Comparison of ENCODE assay signal across 8 cellular contexts in genomic region chr17:81142301-81143199, GRCh38. TPM values are rescaled to one million over a fixed set of nuclear protein-coding genes. Genes with fewer than 3 reads are reported as not detected.
DNase-seq lines count a peak whose midpoint lies in the region; ATAC-seq and TF ChIP-seq lines count a peak whose summit lies in the region.

No MANE protein-coding gene starts in this region.

- TF ChIP-seq CTCF in GM20000 (IDR thresholded peaks at IDR 0.05; ENCODE audit: extremely low read depth, missing control alignments), result peak; percentile 67
- peak; percentile 73 for TF ChIP-seq CTCF in liver (IDR thresholded peaks at IDR 0.05; ENCODE audit: low read depth, low read length, missing input control)

- DNase-seq in GM20000 (ENCODE audit: low spot score), result peak; percentile 88
- DNase-seq in NCI-H345 treated with DMSO at 0.1 percent for 48 hours (lab: John Stamatoyannopoulos, UW; ENCODE audit: unreplicated experiment), result peak; percentile 83
- DNase-seq in activated CD4-positive, alpha-beta T cell treated with anti-CD3 and anti-CD28 coated beads for 48 hours, result peak; percentile 71
- peak; percentile 27 for DNase-seq in dedifferentiated amniotic fluid mesenchymal stem cell (ENCODE audit: extremely low spot score)
- peak; percentile 29 to 49 (median 32) for DNase-seq in stimulated activated CD4-positive, alpha-beta T cell treated with anti-CD3 and anti-CD28 coated beads, TNF-alpha, amount 100 ng/mL, for 4 hours (ENCODE audit: low read depth in 3 of 3)

- ATAC-seq in HG03097 (IDR thresholded peaks at IDR 0.05; ENCODE audit: low FRiP score, unreplicated experiment), result no peak

- H3K9me3 ChIP-seq in liver (ENCODE audit: control insufficient read depth in 4 of 4, low read length in 3 of 4), result no peaks in the 10 kb centered on the region

- no peak overlapping the region for H3K9ac ChIP-seq in liver (ENCODE audit: low read depth in 1 of 2, low read length in 2 of 2)

- H3K4me3 ChIP-seq in ACC112 (ENCODE audit: low read depth, low read length) (no peak overlapping the region), liver (ENCODE audit: low read depth in 1 of 3, low read length in 3 of 3) (no peak overlapping the region)

- no peaks in the 10 kb centered on the region for H3K27me3 ChIP-seq in ACC112 (ENCODE audit: insufficient read depth, low read length)
- H3K27me3 ChIP-seq in liver (ENCODE audit: control insufficient read depth in 4 of 4, insufficient read depth in 4 of 4, low read length in 3 of 4), result no peaks in the 10 kb centered on the region

- 45% methylated on average over 25 of the region's 25 CpGs for WGBS in liver

- H3K79me2 ChIP-seq in ACC112 (ENCODE audit: control insufficient read depth, insufficient read depth, low read length, unreplicated experiment), result no peaks in the 10 kb centered on the region

- no peak overlapping the region for H3K27ac ChIP-seq in ACC112 (ENCODE audit: low read depth, low read length)
- H3K27ac ChIP-seq in liver (ENCODE audit: low read depth in 1 of 2, low read length in 2 of 2), result no peak overlapping the region

- H3K4me1 ChIP-seq in ACC112 (ENCODE audit: control insufficient read depth, insufficient read depth, low read length, unreplicated experiment) (no peaks in the 10 kb centered on the region), liver (ENCODE audit: control insufficient read depth in 4 of 4, insufficient read depth in 4 of 4, low read length in 3 of 4) (no peaks in the 10 kb centered on the region)

- H3K36me3 ChIP-seq in ACC112 (ENCODE audit: insufficient read depth, low read length), result no peaks in the 10 kb centered on the region
- no peaks in the 10 kb centered on the region for H3K36me3 ChIP-seq in liver (ENCODE audit: control insufficient read depth in 4 of 4, insufficient read depth in 3 of 4, low read depth in 1 of 4, low read length in 3 of 4)

- H2AFZ ChIP-seq in ACC112 (ENCODE audit: low read length, unreplicated experiment), result peak overlapping the region; percentile 37

- TF ChIP-seq RAD21 in liver (IDR thresholded peaks at IDR 0.05), result peak in 1 of 2 donors; percentile 85

TF ChIP-seq in liver, 16 proteins besides CTCF, POLR2A, EP300 and RAD21:
- TF ChIP-seq NR2F2 (IDR thresholded peaks at IDR 0.05) (no peak), RXRA (IDR thresholded peaks at IDR 0.05) (no peak), MAX (IDR thresholded peaks at IDR 0.05) (no peak), HNF4A (conservative IDR thresholded peaks at IDR 0.05) (no peak), EGR1 (IDR thresholded peaks at IDR 0.05; ENCODE audit: low read depth in 2 of 2) (no peak), TAF1 (conservative IDR thresholded peaks at IDR 0.05) (no peak), REST (IDR thresholded peaks at IDR 0.05) (no peak), ATF3 (IDR thresholded peaks at IDR 0.05) (no peak), FOXA2 (IDR thresholded peaks at IDR 0.05) (no peak), JUND (IDR thresholded peaks at IDR 0.05) (no peak), ZBTB33 (IDR thresholded peaks at IDR 0.05) (no peak), HNF4G (IDR thresholded peaks at IDR 0.05) (no peak), YY1 (IDR thresholded peaks at IDR 0.05) (no peak), GABPA (IDR thresholded peaks at IDR 0.05 in 1 of 2, conservative IDR thresholded peaks at IDR 0.05 in 1 of 2) (no peak), SP1 (IDR thresholded peaks at IDR 0.05) (no peak), FOXA1 (IDR thresholded peaks at IDR 0.05) (no peak)

RNA-seq across cellular contexts. Expression of gene PVALEF, which starts 22.8 kb away (rescaled TPM):
- total RNA-seq in liver, result not detected
- polyA plus RNA-seq in liver, result not detected

RNA-seq across cellular contexts. Expression of gene AATK, which starts 23.5 kb away (rescaled TPM):
- 1 to 10 TPM in 1 of 2 donors, under 1 TPM in 1; 0.79 to 2.3 TPM for total RNA-seq in liver
- under 1 TPM; 0.24 to 0.45 TPM for polyA plus RNA-seq in liver

Comparison
In these comparisons a context has a peak if more than half of its experiments do, and no peak if none do; other contexts are left out.
1. DNase-seq: peak in every context shown above with its lines; median percentile 88 in GM20000; 83 in NCI-H345 treated with DMSO at 0.1 percent for 48 hours; 71 in activated CD4-positive, alpha-beta T cell treated with anti-CD3 and anti-CD28 coated beads for 48 hours; 32 in stimulated activated CD4-positive, alpha-beta T cell treated with anti-CD3 and anti-CD28 coated beads, TNF-alpha, amount 100 ng/mL, for 4 hours; 27 in dedifferentiated amniotic fluid mesenchymal stem cell.